8 cellular contexts compared by ENCODE assay signal in genomic region chrX:23901805-23902204, GRCh38. TPM values are rescaled to one million over a fixed set of nuclear protein-coding genes. Genes with fewer than 3 reads are reported as not detected.
A peak's percentile ranks its signal among the peaks of the same experiment; 100 is the strongest.
DNase-seq lines count a peak whose midpoint lies in the region; ATAC-seq and TF ChIP-seq lines count a peak whose summit lies in the region.

No MANE protein-coding gene starts in this region.

- ATAC-seq in GM18502 (IDR thresholded peaks at IDR 0.05; ENCODE audit: poor library complexity, unreplicated experiment) (peak; percentile 59), HG03066 (IDR thresholded peaks at IDR 0.05; ENCODE audit: low read depth, unreplicated experiment) (peak; percentile 78)

- H3K9me3 ChIP-seq in BE2C (no peaks in the 10 kb centered on the region), neuronal stem cell (replicated peaks in 1 of 2; ENCODE audit: control insufficient read depth in 2 of 2, insufficient read depth in 1 of 2, low read depth in 1 of 2, low read length in 2 of 2) (no peaks in the 10 kb centered on the region)

- peaks cover 4% of the 10 kb centered on the region for H3K36me3 Mint-ChIP-seq in activated CD4-positive, alpha-beta T cell treated with anti-CD3 and anti-CD28 coated beads, Interleukin-2, amount 10 ng/mL, durations not matched to agents 24 days and 14 days (ENCODE audit: low read depth)

- no peak overlapping the region for H3K4ac ChIP-seq in neuronal stem cell (ENCODE audit: low read length)

- H3K4me2 ChIP-seq in neuronal stem cell (ENCODE audit: insufficient read depth, low read length, poor library complexity, severe bottlenecking), result no peak overlapping the region

- H3K4me1 ChIP-seq in BE2C, result no peaks in the 10 kb centered on the region
- H3K4me1 ChIP-seq in neuronal stem cell (ENCODE audit: control insufficient read depth in 2 of 2, insufficient read depth in 1 of 2, low read depth in 1 of 2, low read length in 2 of 2), result peaks cover 1 to 8% of the 10 kb centered on the region in 2 donors

- H3K27me3 ChIP-seq in BE2C, result no peaks in the 10 kb centered on the region
- H3K27me3 ChIP-seq in neuronal stem cell (ENCODE audit: control insufficient read depth in 3 of 3, insufficient read depth in 3 of 3, low read depth in 1 of 3, low read length in 3 of 3), result no peaks in the 10 kb centered on the region

- no CpG with 5 or more reads among the region's 1 CpG for WGBS in neuronal stem cell (ENCODE audit: extremely low coverage in 2 of 2, insufficient read length in 2 of 2, insufficient replicate concordance in 1 of 2), 2 donors

- DNase-seq in BE2C (peak; percentile 47), NCI-H345 (lab: John Stamatoyannopoulos, UW) (peak; percentile 1), fibroblast of pulmonary artery (ENCODE audit: low read depth) (peak; percentile 90), neuronal stem cell (ENCODE audit: low spot score) (peak; percentile 26), NCI-H187 treated with DMSO at 0.1 percent for 48 hours (lab: John Stamatoyannopoulos, UW) (no peak)
- DNase-seq in activated CD4-positive, alpha-beta T cell treated with anti-CD3 and anti-CD28 coated beads, Interleukin-2, amount 10 ng/mL, durations not matched to agents 24 days and 14 days, result peak; percentile 81

- H2BK12ac ChIP-seq in neuronal stem cell (ENCODE audit: low read length), result no peak overlapping the region

- H3K27ac ChIP-seq in neuronal stem cell (replicated peaks; ENCODE audit: low read length), result no peak overlapping the region

- no peak overlapping the region for H2AK5ac ChIP-seq in neuronal stem cell (ENCODE audit: low read depth, low read length)

- H2BK15ac ChIP-seq in neuronal stem cell (ENCODE audit: low read length), result no peak overlapping the region

- intact Hi-C loops in activated CD4-positive, alpha-beta T cell treated with anti-CD3 and anti-CD28 coated beads, Interleukin-2, amount 10 ng/mL, durations not matched to agents 24 days and 14 days (cut with micrococcal nuclease), result loop anchor here (1.0 to 2.0 kb wide), 6 partner anchors 69 to 265 kb away; partner anchors contain the start of gene SAT1

- H2AFZ ChIP-seq in neuronal stem cell (ENCODE audit: low read length), result peak overlapping the region; percentile 60

- no peaks in the 10 kb centered on the region for H3K9me3 Mint-ChIP-seq in activated CD4-positive, alpha-beta T cell treated with anti-CD3 and anti-CD28 coated beads, Interleukin-2, amount 10 ng/mL, durations not matched to agents 24 days and 14 days

- H3K36me3 ChIP-seq in BE2C, result no peaks in the 10 kb centered on the region
- no peaks in the 10 kb centered on the region for H3K36me3 ChIP-seq in neuronal stem cell (replicated peaks in 1 of 2; ENCODE audit: control insufficient read depth in 2 of 2, insufficient read depth in 2 of 2, low read length in 2 of 2)

- H2BK120ac ChIP-seq in neuronal stem cell (ENCODE audit: low read depth, low read length), result no peak overlapping the region

- no peak overlapping the region for H2BK5ac ChIP-seq in neuronal stem cell (ENCODE audit: low read length)

- no peak overlapping the region for H3K9ac ChIP-seq in neuronal stem cell (ENCODE audit: low read depth, low read length, poor library complexity)

- H3K27ac Mint-ChIP-seq in activated CD4-positive, alpha-beta T cell treated with anti-CD3 and anti-CD28 coated beads, Interleukin-2, amount 10 ng/mL, durations not matched to agents 24 days and 14 days, result no peak overlapping the region

- no peak overlapping the region for H3K18ac ChIP-seq in neuronal stem cell (ENCODE audit: low read length)

- H4K91ac ChIP-seq in neuronal stem cell (ENCODE audit: low read depth, low read length, poor library complexity), result no peak overlapping the region

- H3K23ac ChIP-seq in neuronal stem cell (ENCODE audit: low read depth, low read length, poor library complexity), result no peak overlapping the region

- H3K79me1 ChIP-seq in neuronal stem cell (ENCODE audit: low read depth, low read length), result no peaks in the 10 kb centered on the region

- H3K27me3 Mint-ChIP-seq in activated CD4-positive, alpha-beta T cell treated with anti-CD3 and anti-CD28 coated beads, Interleukin-2, amount 10 ng/mL, durations not matched to agents 24 days and 14 days, result no peaks in the 10 kb centered on the region

- no peak overlapping the region for H3K14ac ChIP-seq in neuronal stem cell (ENCODE audit: low read length)

- H4K8ac ChIP-seq in neuronal stem cell (ENCODE audit: low read depth, low read length), result no peak overlapping the region

- TF ChIP-seq CTCF in BE2C (IDR thresholded peaks at IDR 0.05; ENCODE audit: low read depth, low read length) (peak; percentile 60), fibroblast of pulmonary artery (IDR thresholded peaks at IDR 0.05; ENCODE audit: low read length, missing control alignments) (peak; percentile 57)

- H3K4me3 Mint-ChIP-seq in activated CD4-positive, alpha-beta T cell treated with anti-CD3 and anti-CD28 coated beads, Interleukin-2, amount 10 ng/mL, durations not matched to agents 24 days and 14 days, result no peak overlapping the region

- no peak overlapping the region for H3K4me3 ChIP-seq in BE2C (ENCODE audit: low read depth, low read length)
- no peak overlapping the region for H3K4me3 ChIP-seq in fibroblast of pulmonary artery (replicated peaks; ENCODE audit: low read depth, low read length)
- no peak overlapping the region for H3K4me3 ChIP-seq in neuronal stem cell (ENCODE audit: low read length in 2 of 2)

- H3K4me1 Mint-ChIP-seq in activated CD4-positive, alpha-beta T cell treated with anti-CD3 and anti-CD28 coated beads, Interleukin-2, amount 10 ng/mL, durations not matched to agents 24 days and 14 days, result peaks cover 11% of the 10 kb centered on the region

RNA-seq across cellular contexts. Expression of gene APOO, which starts 5.9 kb away (rescaled TPM):
- polyA plus RNA-seq in BE2C (2012; ENCODE audit: insufficient read depth, insufficient read length, low read depth), result 21.7 TPM
- 27.1 and 33.7 TPM in 2 replicates for total RNA-seq in activated CD4-positive, alpha-beta T cell treated with anti-CD3 and anti-CD28 coated beads, Interleukin-2, amount 10 ng/mL, durations not matched to agents 24 days and 14 days
- polyA plus RNA-seq in neuronal stem cell (2013, experiment 1 of 2), result 97.2 TPM
- polyA plus RNA-seq in neuronal stem cell (2013, experiment 2 of 2), result 90.1 TPM

RNA-seq across cellular contexts. Expression of gene CXorf58, which starts 6.0 kb away (rescaled TPM):
- polyA plus RNA-seq in BE2C (2012; ENCODE audit: insufficient read depth, insufficient read length, low read depth), result not detected
- total RNA-seq in activated CD4-positive, alpha-beta T cell treated with anti-CD3 and anti-CD28 coated beads, Interleukin-2, amount 10 ng/mL, durations not matched to agents 24 days and 14 days, result not detected in 2 replicates
- 0.01 TPM for polyA plus RNA-seq in neuronal stem cell (2013, experiment 1 of 2)
- not detected for polyA plus RNA-seq in neuronal stem cell (2013, experiment 2 of 2)
